ENCODE assay signal across 21 cellular contexts in the genomic region with DNA sequence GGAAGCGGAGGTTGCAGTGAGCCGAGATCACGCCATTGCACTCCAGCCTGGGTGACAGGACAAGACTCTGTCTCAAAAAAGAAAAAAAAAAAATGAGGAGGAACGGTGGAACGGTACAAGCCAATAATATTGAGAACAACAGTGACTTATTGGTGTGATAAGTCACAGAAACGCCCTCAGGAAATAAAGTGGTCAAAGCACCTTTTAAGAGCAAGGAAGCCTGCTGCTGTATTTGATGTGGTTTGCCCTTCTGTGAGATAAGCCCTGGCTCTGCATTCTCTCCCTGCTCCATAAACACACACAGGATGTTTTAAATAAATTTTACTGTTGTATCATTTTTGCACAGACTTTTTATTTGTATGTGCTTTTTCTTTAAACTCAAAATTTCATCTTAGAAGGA.
DNase-seq lines count a peak whose midpoint lies in the region; ATAC-seq and TF ChIP-seq lines count a peak whose summit lies in the region.
"Had no signal": no experiment of that assay in that cellular context is flagged by ENCODE, and none has a peak within 500 bp of the region (broad histone marks: within the 10 kb centered on the region; RNA-seq: fewer than 3 reads in every experiment).

No MANE protein-coding gene starts in this region.

- CTCF ChIA-PET in activated CD8-positive, alpha-beta memory T cell treated with anti-CD3 and anti-CD28 coated beads, Interleukin-2, amount 10 ng/mL, durations not matched to agents 7 days and 5 days (lab: Charles Lee), result no interaction called here
- CTCF ChIA-PET in HEK293 (lab: Yijun Ruan, JAX), result interaction anchor here (1.6 kb wide), 1 partner anchor 35 kb away, joined by 7 read pairs; no protein-coding TSS in a partner anchor

- H3K27me3 Mint-ChIP-seq in activated CD8-positive, alpha-beta memory T cell treated with anti-CD3 and anti-CD28 coated beads, Interleukin-2, amount 10 ng/mL, durations not matched to agents 7 days and 5 days, result no peaks in the 10 kb centered on the region
- H3K27me3 Mint-ChIP-seq in T-helper 2 cell treated with Interferon-gamma antibody and Interleukin-4, amounts not matched to agents 5 μg/mL and 100 μg/mL, for 36 hours (ENCODE audit: low read depth), result no peaks in the 10 kb centered on the region

- H3K27ac Mint-ChIP-seq in activated CD8-positive, alpha-beta memory T cell treated with anti-CD3 and anti-CD28 coated beads, Interleukin-2, amount 10 ng/mL, durations not matched to agents 7 days and 5 days, result no peak overlapping the region
- peak overlapping the region; percentile 37 for H3K27ac Mint-ChIP-seq in T-helper 2 cell treated with Interferon-gamma antibody and Interleukin-4, amounts not matched to agents 5 μg/mL and 100 μg/mL, for 36 hours
- H3K27ac Mint-ChIP-seq: activated naive CD4-positive, alpha-beta T cell treated with anti-CD3 and anti-CD28 coated beads, Interleukin-2, amount 50 U/mL, for 24 hours; neural progenitor cell had no signal

- no peaks in the 10 kb centered on the region for H3K4me1 ChIP-seq in HEK293 (ENCODE audit: control insufficient read depth, insufficient read depth, low read length)
- H3K4me1 ChIP-seq: A549, neural progenitor cell, upper lobe of right lung had no signal

- no peak for DNase-seq in activated CD8-positive, alpha-beta memory T cell treated with anti-CD3 and anti-CD28 coated beads, Interleukin-2, amount 10 ng/mL, durations not matched to agents 7 days and 5 days
- no peak for DNase-seq in activated CD8-positive, alpha-beta memory T cell treated with anti-CD3 and anti-CD28 coated beads, Interleukin-2, amount 50 U/mL, for 48 hours
- DNase-seq in T-helper 2 cell treated with Interferon-gamma antibody and Interleukin-4, amounts not matched to agents 5 μg/mL and 100 μg/mL, for 36 hours (ENCODE audit: low spot score), result no peak
- DNase-seq in islet precursor cell (peak; percentile 79), KG1 (lab: John Stamatoyannopoulos, UW) (no peak), SHP77 treated with DMSO at 0.1 percent for 48 hours (lab: John Stamatoyannopoulos, UW) (no peak)
- DNase-seq: MG63, NCI-H1694, NCI-H2171, NCI-H524 treated with DMSO at 0.1 percent for 48 hours, upper lobe of right lung had no signal

- peaks cover 4% of the 10 kb centered on the region for H3K4me1 Mint-ChIP-seq in activated CD8-positive, alpha-beta memory T cell treated with anti-CD3 and anti-CD28 coated beads, Interleukin-2, amount 10 ng/mL, durations not matched to agents 7 days and 5 days
- peaks cover 5% of the 10 kb centered on the region for H3K4me1 Mint-ChIP-seq in T-helper 2 cell treated with Interferon-gamma antibody and Interleukin-4, amounts not matched to agents 5 μg/mL and 100 μg/mL, for 36 hours (ENCODE audit: low read depth)
- H3K4me1 Mint-ChIP-seq: neural progenitor cell had no signal

- H3K9me3 Mint-ChIP-seq in activated CD8-positive, alpha-beta memory T cell treated with anti-CD3 and anti-CD28 coated beads, Interleukin-2, amount 10 ng/mL, durations not matched to agents 7 days and 5 days (ENCODE audit: low read depth), result peaks cover 7% of the 10 kb centered on the region
- no peaks in the 10 kb centered on the region for H3K9me3 Mint-ChIP-seq in T-helper 2 cell treated with Interferon-gamma antibody and Interleukin-4, amounts not matched to agents 5 μg/mL and 100 μg/mL, for 36 hours
- H3K9me3 Mint-ChIP-seq: activated naive CD4-positive, alpha-beta T cell treated with anti-CD3 and anti-CD28 coated beads, Interleukin-2, amount 50 U/mL, for 24 hours had no signal

- H3K36me3 Mint-ChIP-seq in activated CD8-positive, alpha-beta memory T cell treated with anti-CD3 and anti-CD28 coated beads, Interleukin-2, amount 10 ng/mL, durations not matched to agents 7 days and 5 days, result peaks cover 2% of the 10 kb centered on the region
- H3K36me3 Mint-ChIP-seq in T-helper 2 cell treated with Interferon-gamma antibody and Interleukin-4, amounts not matched to agents 5 μg/mL and 100 μg/mL, for 36 hours (ENCODE audit: low read depth), result no peaks in the 10 kb centered on the region
- H3K36me3 Mint-ChIP-seq: activated naive CD4-positive, alpha-beta T cell treated with anti-CD3 and anti-CD28 coated beads, Interleukin-2, amount 50 U/mL, for 24 hours; neural progenitor cell had no signal

- ATAC-seq in activated CD8-positive, alpha-beta memory T cell treated with anti-CD3 and anti-CD28 coated beads, Interleukin-2, amount 10 ng/mL, durations not matched to agents 7 days and 5 days, result peak; percentile 39
- ATAC-seq in HG03108 (IDR thresholded peaks at IDR 0.05; ENCODE audit: unreplicated experiment), result no peak
- ATAC-seq: activated CD4-positive, CD25-positive, alpha-beta regulatory T cell treated with anti-CD3 and anti-CD28 coated beads, Interleukin-2, amount 50 U/mL, for 24 hours; esophagus mucosa; sciatic nerve; SK-N-SH treated with all-trans-retinoic acid at 6 μM for 48 hours; upper lobe of right lung had no signal

- H3K27ac ChIP-seq in HEK293 (ENCODE audit: extremely low read depth, low read depth, low read length), result no peak overlapping the region
- H3K27ac ChIP-seq: A549, neural progenitor cell, upper lobe of right lung had no signal

- TF ChIP-seq CTCF in HEK293 (tag by site-specific recombination; IDR thresholded peaks at IDR 0.05), result no peak

- no peak overlapping the region for H3K4me3 Mint-ChIP-seq in activated CD8-positive, alpha-beta memory T cell treated with anti-CD3 and anti-CD28 coated beads, Interleukin-2, amount 10 ng/mL, durations not matched to agents 7 days and 5 days
- peak overlapping the region; percentile 41 for H3K4me3 Mint-ChIP-seq in T-helper 2 cell treated with Interferon-gamma antibody and Interleukin-4, amounts not matched to agents 5 μg/mL and 100 μg/mL, for 36 hours
- H3K4me3 Mint-ChIP-seq: neural progenitor cell had no signal

- no peak overlapping the region for H3K4me3 ChIP-seq in HEK293 (ENCODE audit: low read depth, low read length)
- H3K4me3 ChIP-seq: A549, MG63, neural progenitor cell, upper lobe of right lung had no signal

- no peaks in the 10 kb centered on the region for H3K9me3 ChIP-seq in HEK293 (ENCODE audit: control insufficient read depth, insufficient read depth, low read depth, low read length)
- H3K9me3 ChIP-seq: BE2C, upper lobe of right lung had no signal

- H3K36me3 ChIP-seq in HEK293 (ENCODE audit: control insufficient read depth in 2 of 2, insufficient read depth in 1 of 2, low read length in 2 of 2), result no peaks in the 10 kb centered on the region
- H3K36me3 ChIP-seq: BE2C, MG63, neural progenitor cell, upper lobe of right lung had no signal

- POLR2A ChIA-PET in HEK293 (lab: Yijun Ruan, JAX), result no interaction called here

TF ChIP-seq in HEK293, 187 proteins besides CTCF, POLR2A, EP300 and RAD21:
- TF ChIP-seq FEZF1 (tag by site-specific recombination; IDR thresholded peaks at IDR 0.05) (peak; percentile 37; the same call in 1 of the 2 replicates), OSR2 (tag by site-specific recombination; IDR thresholded peaks at IDR 0.05) (peak; percentile 18; the same call in 1 of the 2 replicates), ZBTB48 (tag by site-specific recombination; IDR thresholded peaks at IDR 0.05) (no peak), TCF7L2 (IDR thresholded peaks at IDR 0.05; ENCODE audit: borderline replicate concordance, low read depth, low read length) (peak; percentile 89), ZNF677 (tag by site-specific recombination; IDR thresholded peaks at IDR 0.05) (no peak), ZNF558 (tag by site-specific recombination; IDR thresholded peaks at IDR 0.05) (no peak), ZNF747 (tag by site-specific recombination; IDR thresholded peaks at IDR 0.05) (no peak)
- TF ChIP-seq, protein P1, sequence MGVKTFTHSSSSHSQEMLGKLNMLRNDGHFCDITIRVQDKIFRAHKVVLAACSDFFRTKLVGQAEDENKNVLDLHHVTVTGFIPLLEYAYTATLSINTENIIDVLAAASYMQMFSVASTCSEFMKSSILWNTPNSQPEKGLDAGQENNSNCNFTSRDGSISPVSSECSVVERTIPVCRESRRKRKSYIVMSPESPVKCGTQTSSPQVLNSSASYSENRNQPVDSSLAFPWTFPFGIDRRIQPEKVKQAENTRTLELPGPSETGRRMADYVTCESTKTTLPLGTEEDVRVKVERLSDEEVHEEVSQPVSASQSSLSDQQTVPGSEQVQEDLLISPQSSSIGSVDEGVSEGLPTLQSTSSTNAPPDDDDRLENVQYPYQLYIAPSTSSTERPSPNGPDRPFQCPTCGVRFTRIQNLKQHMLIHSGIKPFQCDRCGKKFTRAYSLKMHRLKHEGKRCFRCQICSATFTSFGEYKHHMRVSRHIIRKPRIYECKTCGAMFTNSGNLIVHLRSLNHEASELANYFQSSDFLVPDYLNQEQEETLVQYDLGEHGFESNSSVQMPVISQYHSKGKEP (tag by site-specific recombination; IDR thresholded peaks at IDR 0.05), result no peak
- TF ChIP-seq, protein P2, sequence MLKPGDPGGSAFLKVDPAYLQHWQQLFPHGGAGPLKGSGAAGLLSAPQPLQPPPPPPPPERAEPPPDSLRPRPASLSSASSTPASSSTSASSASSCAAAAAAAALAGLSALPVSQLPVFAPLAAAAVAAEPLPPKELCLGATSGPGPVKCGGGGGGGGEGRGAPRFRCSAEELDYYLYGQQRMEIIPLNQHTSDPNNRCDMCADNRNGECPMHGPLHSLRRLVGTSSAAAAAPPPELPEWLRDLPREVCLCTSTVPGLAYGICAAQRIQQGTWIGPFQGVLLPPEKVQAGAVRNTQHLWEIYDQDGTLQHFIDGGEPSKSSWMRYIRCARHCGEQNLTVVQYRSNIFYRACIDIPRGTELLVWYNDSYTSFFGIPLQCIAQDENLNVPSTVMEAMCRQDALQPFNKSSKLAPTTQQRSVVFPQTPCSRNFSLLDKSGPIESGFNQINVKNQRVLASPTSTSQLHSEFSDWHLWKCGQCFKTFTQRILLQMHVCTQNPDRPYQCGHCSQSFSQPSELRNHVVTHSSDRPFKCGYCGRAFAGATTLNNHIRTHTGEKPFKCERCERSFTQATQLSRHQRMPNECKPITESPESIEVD (tag by site-specific recombination; IDR thresholded peaks at IDR 0.05), result no peak
- TF ChIP-seq, protein P3, sequence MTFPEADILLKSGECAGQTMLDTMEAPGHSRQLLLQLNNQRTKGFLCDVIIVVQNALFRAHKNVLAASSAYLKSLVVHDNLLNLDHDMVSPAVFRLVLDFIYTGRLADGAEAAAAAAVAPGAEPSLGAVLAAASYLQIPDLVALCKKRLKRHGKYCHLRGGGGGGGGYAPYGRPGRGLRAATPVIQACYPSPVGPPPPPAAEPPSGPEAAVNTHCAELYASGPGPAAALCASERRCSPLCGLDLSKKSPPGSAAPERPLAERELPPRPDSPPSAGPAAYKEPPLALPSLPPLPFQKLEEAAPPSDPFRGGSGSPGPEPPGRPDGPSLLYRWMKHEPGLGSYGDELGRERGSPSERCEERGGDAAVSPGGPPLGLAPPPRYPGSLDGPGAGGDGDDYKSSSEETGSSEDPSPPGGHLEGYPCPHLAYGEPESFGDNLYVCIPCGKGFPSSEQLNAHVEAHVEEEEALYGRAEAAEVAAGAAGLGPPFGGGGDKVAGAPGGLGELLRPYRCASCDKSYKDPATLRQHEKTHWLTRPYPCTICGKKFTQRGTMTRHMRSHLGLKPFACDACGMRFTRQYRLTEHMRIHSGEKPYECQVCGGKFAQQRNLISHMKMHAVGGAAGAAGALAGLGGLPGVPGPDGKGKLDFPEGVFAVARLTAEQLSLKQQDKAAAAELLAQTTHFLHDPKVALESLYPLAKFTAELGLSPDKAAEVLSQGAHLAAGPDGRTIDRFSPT (tag by site-specific recombination; IDR thresholded peaks at IDR 0.05), result no peak
